10 cellular contexts compared by ENCODE assay signal in genomic region chr10:117652228-117653169, GRCh38.
A peak's percentile ranks its signal among the peaks of the same experiment; 100 is the strongest.
DNase-seq lines count a peak whose midpoint lies in the region; ATAC-seq and TF ChIP-seq lines count a peak whose summit lies in the region.
"Had no signal": no experiment of that assay in that cellular context is flagged by ENCODE, and none has a peak within 500 bp of the region (broad histone marks: within the 10 kb centered on the region; RNA-seq: fewer than 3 reads in every experiment).

No MANE protein-coding gene starts in this region.

- H3K4me3 ChIP-seq in SJSA1, result no peak overlapping the region
- H3K4me3 ChIP-seq: GM23338 had no signal

- peak overlapping the region; percentile 52 for H3K27ac ChIP-seq in SJSA1

- no peaks in the 10 kb centered on the region for H3K36me3 ChIP-seq in SJSA1

- ATAC-seq in GM18498 (IDR thresholded peaks at IDR 0.05; ENCODE audit: unreplicated experiment), result peak; percentile 11
- peak; percentile 16 for ATAC-seq in GM19452 (IDR thresholded peaks at IDR 0.05; ENCODE audit: unreplicated experiment)
- peak; percentile 32 for ATAC-seq in HG02970 (IDR thresholded peaks at IDR 0.05; ENCODE audit: low FRiP score, unreplicated experiment)
- ATAC-seq: GM23338 had no signal

- in situ Hi-C loops in GM13976 (cut with MboI; ENCODE audit: low sequenced_read_pairs, unreplicated experiment), result no loop called here

- DNase-seq in SJSA1 (ENCODE audit: low read depth in 1 of 2, low spot score in 2 of 2) (no peak), NCI-H2107 treated with DMSO at 0.1 percent for 48 hours (lab: John Stamatoyannopoulos, UW; ENCODE audit: unreplicated experiment) (no peak), inferior parietal cortex (ENCODE audit: extremely low spot score) (no peak), GM13976 (ENCODE audit: low spot score) (no peak)
- DNase-seq in effector CD4-positive, alpha-beta T cell, result no peak
- DNase-seq: SHP77 had no signal

- H3K4me1 ChIP-seq in SJSA1 (replicated peaks), result peaks cover 13% of the 10 kb centered on the region

- peaks cover 3% of the 10 kb centered on the region; the same call in 1 of the 2 replicates for H3K9me3 ChIP-seq in SJSA1 (replicated peaks)

- TF ChIP-seq CTCF in GM13976 (IDR thresholded peaks at IDR 0.05; ENCODE audit: borderline replicate concordance, control extremely low read depth, extremely low read depth, insufficient read depth, missing control alignments), result no peak

- no peaks in the 10 kb centered on the region for H3K27me3 ChIP-seq in SJSA1 (replicated peaks)
